28 cellular contexts compared by ENCODE assay signal in genomic region chr1:95992013-95992412, GRCh38.
"Had no signal": no experiment of that assay in that cellular context is flagged by ENCODE, and none has a peak within 500 bp of the region (broad histone marks: within the 10 kb centered on the region; RNA-seq: fewer than 3 reads in every experiment).

No MANE protein-coding gene starts in this region.

- H3K9me3 ChIP-seq: neutrophil, pancreas, prostate gland, right lobe of liver, sigmoid colon, suprapubic skin, testis, tibial artery, transverse colon, upper lobe of right lung, uterus had no signal

- H3K4me1 ChIP-seq: pancreas, prostate gland, right lobe of liver, suprapubic skin, testis, transverse colon, upper lobe of right lung, uterus had no signal

- H3K36me3 ChIP-seq: neutrophil, pancreas, prostate gland, right lobe of liver, sigmoid colon, spleen, suprapubic skin, tibial artery, transverse colon, upper lobe of right lung, uterus had no signal

- ATAC-seq: naive thymus-derived CD8-positive, alpha-beta T cell; natural killer cell treated with Interleukin-12 subunit alpha and Interleukin-12 subunit beta and Interleukin-15 and Interleukin-18, amount 100 ng/mL, for 72 hours; pancreas; right cardiac atrium; right lobe of liver; stimulated activated memory B cell treated with anti-CD40 and anti-IgM and Interleukin-4, amounts not matched to agents 10 μg/mL and 1 μg/mL and 100 μg/mL, for 72 hours; stimulated activated naive CD8-positive, alpha-beta T cell treated with anti-CD3 and anti-CD28 coated beads, Interleukin-15, amount 100 ng/mL, for 72 hours; stimulated activated naive CD8-positive, alpha-beta T cell treated with anti-CD3 and anti-CD28 coated beads, Interleukin-15, Interleukin-2, amounts not matched to agents 100 U/mL and 50 U/mL, for 24 hours; upper lobe of right lung had no signal

- FAIRE-seq: pancreas, small intestine had no signal

- H3K4me3 ChIP-seq: pancreas, prostate gland, right lobe of liver, sigmoid colon, spleen, suprapubic skin, testis, tibial artery, transverse colon, upper lobe of right lung, uterus had no signal

- H3K27ac ChIP-seq: neutrophil, pancreas, prostate gland, right lobe of liver, sigmoid colon, spleen, suprapubic skin, testis, tibial artery, transverse colon, upper lobe of right lung, uterus had no signal

- DNase-seq: naive thymus-derived CD8-positive, alpha-beta T cell; nephron progenitor cell; nucleus accumbens; pancreas; right cardiac atrium; right lobe of liver; sigmoid colon; small intestine; spleen; stimulated activated CD4-positive, alpha-beta T cell treated with anti-CD3 and anti-CD28 coated beads, Interleukin-12 subunit alpha, Interleukin-12 subunit beta, amount 100 ng/mL, for 4 hours; stimulated activated CD4-positive, alpha-beta T cell treated with anti-CD3 and anti-CD28 coated beads, Interleukin-1b, Interleukin-23, amount 100 ng/mL, for 48 hours; stimulated activated CD4-positive, alpha-beta T cell treated with anti-CD3 and anti-CD28 coated beads, Interleukin-4, amount 100 ng/mL, for 1 hour; stimulated activated CD4-positive, alpha-beta T cell treated with anti-CD3 and anti-CD28 coated beads, Interleukin-4, amount 100 ng/mL, for 4 hours; stimulated activated CD8-positive, alpha-beta memory T cell treated with anti-CD3 and anti-CD28 coated beads, Interleukin-4, amount 100 ng/mL, for 48 hours; stimulated activated naive CD4-positive, alpha-beta T cell; stimulated activated naive CD8-positive, alpha-beta T cell treated with anti-CD3 and anti-CD28 coated beads, Interleukin-15, amount 100 ng/mL, for 72 hours; stimulated activated naive CD8-positive, alpha-beta T cell treated with anti-CD3 and anti-CD28 coated beads, Interleukin-15, Interleukin-2, amounts not matched to agents 100 U/mL and 50 U/mL, for 24 hours; substantia nigra; testis; tibial artery; transverse colon; upper lobe of right lung; uterus had no signal

- H3K27me3 ChIP-seq: neutrophil, pancreas, right lobe of liver, sigmoid colon, spleen, suprapubic skin, testis, tibial artery, transverse colon, upper lobe of right lung, uterus had no signal
